28 cellular contexts compared by ENCODE assay signal in the genomic region with DNA sequence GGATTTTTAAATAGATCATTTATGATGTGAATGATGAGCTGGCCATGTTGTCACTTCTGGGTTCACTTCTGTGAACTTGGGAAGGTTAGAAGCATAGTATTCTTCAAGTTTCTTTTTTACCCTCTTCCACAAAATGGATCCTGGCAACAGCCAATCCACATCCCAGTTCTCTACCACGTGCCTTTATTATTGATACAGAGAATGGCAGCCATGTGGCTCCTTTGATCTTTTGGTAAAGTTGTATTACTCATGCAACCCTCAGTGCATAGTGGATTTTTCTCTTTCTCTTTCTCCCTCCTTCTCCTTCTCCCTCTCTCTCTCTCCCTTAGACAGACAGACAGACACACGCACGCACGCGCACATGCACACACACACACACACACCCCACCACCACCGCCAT. TPM values are rescaled to one million over a fixed set of nuclear protein-coding genes. Genes with fewer than 3 reads are reported as not detected.
"Had no signal": no experiment of that assay in that cellular context is flagged by ENCODE, and none has a peak within 500 bp of the region (broad histone marks: within the 10 kb centered on the region; RNA-seq: fewer than 3 reads in every experiment).

No MANE protein-coding gene starts in this region.

- H3K27me3 Mint-ChIP-seq: memory B cell, naive B cell, type B pancreatic cell had no signal

- H3K79me2 ChIP-seq: hepatocyte, parathyroid adenoma had no signal

- H3K4me2 ChIP-seq: hepatocyte had no signal

- H3K4me1 Mint-ChIP-seq: naive B cell had no signal

- H3K9me3 ChIP-seq: esophagus muscularis mucosa, gastroesophageal sphincter, heart left ventricle, right lobe of liver, testis, tibial artery had no signal

- FAIRE-seq: endothelial cell of umbilical vein, kidney, small intestine had no signal

- H3K36me3 Mint-ChIP-seq: memory B cell; naive B cell; natural killer cell treated with Interleukin-12 subunit alpha and Interleukin-12 subunit beta and Interleukin-15 and Interleukin-18, amount 100 ng/mL, for 72 hours; type B pancreatic cell had no signal

- H3K9ac ChIP-seq: parathyroid adenoma had no signal

- H3K27me3 ChIP-seq: foreskin keratinocyte, gastroesophageal sphincter, heart left ventricle, hepatocyte, right lobe of liver, testis, tibial artery had no signal

- H3K4me3 Mint-ChIP-seq: memory B cell; naive B cell; natural killer cell treated with Interleukin-12 subunit alpha and Interleukin-12 subunit beta and Interleukin-15 and Interleukin-18, amount 100 ng/mL, for 72 hours; neural crest cell; type B pancreatic cell had no signal

- H3K9me3 Mint-ChIP-seq: type B pancreatic cell had no signal

- H3K4me1 ChIP-seq: esophagus muscularis mucosa, foreskin keratinocyte, gastroesophageal sphincter, heart left ventricle, parathyroid adenoma, right lobe of liver, testis, tibial artery had no signal

- H2AFZ ChIP-seq: hepatocyte, parathyroid adenoma had no signal

- DNase-seq: dermis blood vessel endothelial cell; effector memory CD4-positive, alpha-beta T cell; foreskin keratinocyte; heart left ventricle; kidney; naive B cell; right lobe of liver; small intestine; stimulated activated CD4-positive, alpha-beta T cell treated with anti-CD3 and anti-CD28 coated beads, Interleukin-15, amount 100 ng/mL, for 24 hours; stimulated activated CD4-positive, alpha-beta T cell treated with anti-CD3 and anti-CD28 coated beads, Interleukin-2, amount 100 ng/mL, for 48 hours; stimulated activated naive CD4-positive, alpha-beta T cell; substantia nigra; testis; tibial artery had no signal

- H3K27ac Mint-ChIP-seq: memory B cell; naive B cell; natural killer cell treated with Interleukin-12 subunit alpha and Interleukin-12 subunit beta and Interleukin-15 and Interleukin-18, amount 100 ng/mL, for 72 hours; progenitor cell of endocrine pancreas; type B pancreatic cell had no signal

- ATAC-seq: foreskin keratinocyte; gastroesophageal sphincter; heart left ventricle; left lobe of liver; natural killer cell treated with Interleukin-12 subunit alpha and Interleukin-12 subunit beta and Interleukin-15 and Interleukin-18, amount 100 ng/mL, for 72 hours; right lobe of liver had no signal

- H3K27ac ChIP-seq: coronary artery, esophagus muscularis mucosa, foreskin keratinocyte, gastroesophageal sphincter, heart left ventricle, hepatocyte, parathyroid adenoma, right lobe of liver, testis, tibial artery had no signal

- H3K36me3 ChIP-seq: esophagus muscularis mucosa, gastroesophageal sphincter, heart left ventricle, right lobe of liver, tibial artery had no signal

- H3K4me3 ChIP-seq: coronary artery, esophagus muscularis mucosa, gastroesophageal sphincter, heart left ventricle, hepatocyte, lung, right lobe of liver, testis, tibial artery had no signal

RNA-seq across cellular contexts. Expression of gene SYNDIG1, which starts 50.0 kb away (rescaled TPM):
- total RNA-seq: endothelial cell of umbilical vein; esophagus muscularis mucosa; foreskin keratinocyte; left lobe of liver; mononuclear cell; natural killer cell treated with Interleukin-12 subunit alpha and Interleukin-12 subunit beta and Interleukin-15 and Interleukin-18, amount 100 ng/mL, for 72 hours; right lobe of liver had no signal
- polyA plus RNA-seq: endothelial cell of umbilical vein, foreskin keratinocyte had no signal
